In the genomic region with DNA sequence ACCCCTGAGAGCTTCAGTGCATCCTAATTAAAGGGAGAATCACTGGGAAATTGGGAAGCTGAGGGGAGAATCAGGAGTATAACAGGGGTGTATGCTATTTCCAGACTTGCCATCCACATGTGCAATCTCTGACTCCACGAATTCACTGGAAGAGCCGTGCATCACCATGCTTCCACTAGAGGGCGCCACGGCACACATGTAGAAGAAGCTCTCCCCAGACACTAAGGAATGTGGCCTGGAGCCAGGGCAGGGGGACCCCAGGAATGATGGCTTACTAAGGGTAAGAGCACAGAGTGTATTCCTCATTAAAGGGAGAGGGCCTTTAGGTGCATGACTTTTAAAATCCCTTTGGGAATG, we compare ENCODE assay signal across 8 cellular contexts.
DNase-seq lines count a peak whose midpoint lies in the region; ATAC-seq and TF ChIP-seq lines count a peak whose summit lies in the region.

No MANE protein-coding gene starts in this region.

- no peak overlapping the region for H3K4me3 Mint-ChIP-seq in activated CD4-positive, alpha-beta memory T cell treated with anti-CD3 and anti-CD28 coated beads for 36 hours
- peak overlapping the region; percentile 14 for H3K4me3 Mint-ChIP-seq in endothelial cell (ENCODE audit: unreplicated experiment)
- no peak overlapping the region for H3K4me3 Mint-ChIP-seq in stimulated activated naive CD8-positive, alpha-beta T cell treated with anti-CD3 and anti-CD28 coated beads, Interleukin-15, amount 100 ng/mL, for 72 hours

- CTCF ChIA-PET in activated CD4-positive, alpha-beta memory T cell treated with anti-CD3 and anti-CD28 coated beads for 36 hours (lab: Charles Lee) = interaction anchor here (0.6 to 7.4 kb wide), 28 partner anchors 10 to 766 kb away, joined by 3 to 66 read pairs (median 4); partner anchors contain the start of gene GCLM

- no peaks in the 10 kb centered on the region for H3K9me3 Mint-ChIP-seq in activated CD4-positive, alpha-beta memory T cell treated with anti-CD3 and anti-CD28 coated beads for 36 hours
- no peaks in the 10 kb centered on the region for H3K9me3 Mint-ChIP-seq in endothelial cell (ENCODE audit: unreplicated experiment)
- no peaks in the 10 kb centered on the region for H3K9me3 Mint-ChIP-seq in stimulated activated naive CD8-positive, alpha-beta T cell treated with anti-CD3 and anti-CD28 coated beads, Interleukin-15, amount 100 ng/mL, for 72 hours

- POLR2A ChIA-PET in activated CD4-positive, alpha-beta memory T cell treated with anti-CD3 and anti-CD28 coated beads for 36 hours (lab: Charles Lee) = interaction anchor here (0.9 kb wide), 1 partner anchor 29 kb away, joined by 3 read pairs; no protein-coding TSS in a partner anchor

- DNase-seq in AG08395 (ENCODE audit: low spot score) = peak; percentile 60
- peak; percentile 42 for DNase-seq in GM13977 (ENCODE audit: low spot score)
- peak; percentile 6 for DNase-seq in NCI-H226
- DNase-seq in activated CD4-positive, alpha-beta memory T cell treated with anti-CD3 and anti-CD28 coated beads for 36 hours = peak; percentile 71
- peak; percentile 80 for DNase-seq in endothelial cell (ENCODE audit: low spot score)
- DNase-seq in midbrain (lab: John Stamatoyannopoulos, UW) = peak; percentile 52
- peak; percentile 41 to 54 for DNase-seq in stimulated activated naive CD8-positive, alpha-beta T cell treated with anti-CD3 and anti-CD28 coated beads, Interleukin-15, amount 100 ng/mL, for 72 hours

- TF ChIP-seq CTCF in GM13977 (IDR thresholded peaks at IDR 0.05; ENCODE audit: extremely low read depth, insufficient read depth, missing control alignments) (peak; percentile 90), endothelial cell (IDR thresholded peaks at IDR 0.05; ENCODE audit: unreplicated experiment) (peak; percentile 91)

- H3K36me3 Mint-ChIP-seq in activated CD4-positive, alpha-beta memory T cell treated with anti-CD3 and anti-CD28 coated beads for 36 hours = no peaks in the 10 kb centered on the region
- H3K36me3 Mint-ChIP-seq in endothelial cell (ENCODE audit: low read depth, unreplicated experiment) = peaks cover 52% of the 10 kb centered on the region

- no peak overlapping the region for H3K27ac Mint-ChIP-seq in activated CD4-positive, alpha-beta memory T cell treated with anti-CD3 and anti-CD28 coated beads for 36 hours
- H3K27ac Mint-ChIP-seq in endothelial cell (ENCODE audit: unreplicated experiment) = peak overlapping the region; percentile 58
- H3K27ac Mint-ChIP-seq in stimulated activated naive CD8-positive, alpha-beta T cell treated with anti-CD3 and anti-CD28 coated beads, Interleukin-15, amount 100 ng/mL, for 72 hours = no peak overlapping the region

- H3K4me1 Mint-ChIP-seq in activated CD4-positive, alpha-beta memory T cell treated with anti-CD3 and anti-CD28 coated beads for 36 hours (ENCODE audit: low read depth) = peaks cover 18% of the 10 kb centered on the region
- peaks cover 72% of the 10 kb centered on the region for H3K4me1 Mint-ChIP-seq in endothelial cell (ENCODE audit: unreplicated experiment)
- H3K4me1 Mint-ChIP-seq in stimulated activated naive CD8-positive, alpha-beta T cell treated with anti-CD3 and anti-CD28 coated beads, Interleukin-15, amount 100 ng/mL, for 72 hours = peaks cover 6% of the 10 kb centered on the region

- no peak for ATAC-seq in stimulated activated naive CD8-positive, alpha-beta T cell treated with anti-CD3 and anti-CD28 coated beads, Interleukin-15, amount 100 ng/mL, for 72 hours
- no peak for ATAC-seq in HG03039 (IDR thresholded peaks at IDR 0.05; ENCODE audit: unreplicated experiment)

- in situ Hi-C loops in GM13977 (cut with MboI; ENCODE audit: low pct_unique_long_range_greater_than_20kb, low sequenced_read_pairs, unreplicated experiment) = loop anchor here (25.0 kb wide), 1 partner anchor 423 kb away; no protein-coding TSS in a partner anchor

- H3K27me3 Mint-ChIP-seq in activated CD4-positive, alpha-beta memory T cell treated with anti-CD3 and anti-CD28 coated beads for 36 hours = peaks cover 34% of the 10 kb centered on the region
- peaks cover 4% of the 10 kb centered on the region for H3K27me3 Mint-ChIP-seq in endothelial cell (ENCODE audit: unreplicated experiment)
- peaks cover 53% of the 10 kb centered on the region for H3K27me3 Mint-ChIP-seq in stimulated activated naive CD8-positive, alpha-beta T cell treated with anti-CD3 and anti-CD28 coated beads, Interleukin-15, amount 100 ng/mL, for 72 hours

- intact Hi-C loops in activated CD4-positive, alpha-beta memory T cell treated with anti-CD3 and anti-CD28 coated beads for 36 hours (cut with micrococcal nuclease) = loop anchor here (5.0 to 10.0 kb wide), 4 partner anchors 132 to 298 kb away; partner anchors contain the start of gene GCLM

Comparison
In these comparisons a context has a peak if more than half of its experiments do, and no peak if none do; other contexts are left out.
1. DNase-seq: peak in every context shown above with its lines; median percentile 80 in endothelial cell; 71 in activated CD4-positive, alpha-beta memory T cell treated with anti-CD3 and anti-CD28 coated beads for 36 hours; 60 in AG08395; 52 in midbrain; 48 in stimulated activated naive CD8-positive, alpha-beta T cell treated with anti-CD3 and anti-CD28 coated beads, Interleukin-15, amount 100 ng/mL, for 72 hours; 42 in GM13977; 6 in NCI-H226.